7 cellular contexts compared by ENCODE assay signal in genomic region chr1:27436204-27437159, GRCh38. TPM values are rescaled to one million over a fixed set of nuclear protein-coding genes. Genes with fewer than 3 reads are reported as not detected.
DNase-seq lines count a peak whose midpoint lies in the region; ATAC-seq, FAIRE-seq and TF ChIP-seq lines count a peak whose summit lies in the region.

No MANE protein-coding gene starts in this region.

- no peaks in the 10 kb centered on the region for H3K27me3 ChIP-seq in mammary epithelial cell (ENCODE audit: insufficient read depth, low read length)
- no peaks in the 10 kb centered on the region for H3K27me3 ChIP-seq in lung (ENCODE audit: control insufficient read depth, insufficient read depth)
- no peaks in the 10 kb centered on the region for H3K27me3 ChIP-seq in upper lobe of left lung

- peaks cover 19% of the 10 kb centered on the region for H3K4me1 ChIP-seq in mammary epithelial cell (ENCODE audit: insufficient read depth, low read length)
- H3K4me1 ChIP-seq in lung (ENCODE audit: control insufficient read depth in 2 of 2, insufficient read depth in 2 of 2, low read length in 2 of 2): peaks cover 23 to 60% of the 10 kb centered on the region in 2 donors
- peaks cover 77 to 91% (median 80%) of the 10 kb centered on the region in 4 donors for H3K4me1 ChIP-seq in upper lobe of left lung

- dilution Hi-C loops in mammary epithelial cell (cut with HindIII; ENCODE audit: low sequenced_read_pairs): no loop called here

- H3K9ac ChIP-seq in mammary epithelial cell (ENCODE audit: insufficient read depth, low read length): no peak overlapping the region

- TF ChIP-seq POLR2A in GM12891 (IDR thresholded peaks at IDR 0.05; ENCODE audit: low read depth, low read length) (no peak), upper lobe of left lung (IDR thresholded peaks at IDR 0.05) (peak in 1 of 4 donors; percentile 71), GM12892 (IDR thresholded peaks at IDR 0.05; ENCODE audit: low read depth, low read length) (no peak)

- peaks cover 94% of the 10 kb centered on the region for H3K79me2 ChIP-seq in mammary epithelial cell (ENCODE audit: insufficient read depth, low read length)

- TF ChIP-seq EP300 in upper lobe of left lung (IDR thresholded peaks at IDR 0.05): peak in 1 of 4 donors; percentile 11

- DNase-seq in GM12891 (ENCODE audit: insufficient read length, low spot score): no peak
- DNase-seq in NCI-H748 treated with DMSO at 0.1 percent for 48 hours (lab: John Stamatoyannopoulos, UW): peak; percentile 23
- peak; percentile 66 for DNase-seq in mammary epithelial cell
- DNase-seq in lung (ENCODE audit: low spot score): no peak
- DNase-seq in upper lobe of left lung: peak in 1 of 2 donors; percentile 63
- no peak for DNase-seq in putamen (ENCODE audit: low spot score)
- DNase-seq in GM12892 (ENCODE audit: insufficient read length): no peak

- BruUV-seq in mammary epithelial cell (replicated peaks; lab: Mats Ljungman, UMichigan): no TSS peak

- H4K20me1 ChIP-seq in mammary epithelial cell (ENCODE audit: insufficient read depth, low read length): no peaks in the 10 kb centered on the region

- TF ChIP-seq CTCF in mammary epithelial cell (conservative IDR thresholded peaks at IDR 0.05 in 1 of 2, IDR thresholded peaks at IDR 0.05 in 1 of 2; ENCODE audit: extremely low read depth in 1 of 2, insufficient read depth in 1 of 2, low read depth in 1 of 2, low read length in 2 of 2) (no peak), lung (IDR thresholded peaks at IDR 0.05; ENCODE audit: control extremely low read depth, extremely low read depth) (no peak), upper lobe of left lung (IDR thresholded peaks at IDR 0.05) (no peak)

- peak overlapping the region; percentile 70 for H3K4me2 ChIP-seq in mammary epithelial cell (ENCODE audit: insufficient read depth, low read depth, low read length)

- H3K36me3 ChIP-seq in mammary epithelial cell (ENCODE audit: insufficient read depth, low read length): peaks cover 5% of the 10 kb centered on the region
- peaks cover 0 to 4% of the 10 kb centered on the region in 2 donors for H3K36me3 ChIP-seq in lung (ENCODE audit: control insufficient read depth in 2 of 2, insufficient read depth in 2 of 2, low read length in 2 of 2)
- H3K36me3 ChIP-seq in upper lobe of left lung: peaks cover 0 to 12% (median 4%) of the 10 kb centered on the region in 4 donors

- H2AFZ ChIP-seq in mammary epithelial cell (ENCODE audit: low read depth, low read length): no peak overlapping the region

- intact Hi-C loops in mammary epithelial cell (cut with micrococcal nuclease): loop anchor here (5.0 kb wide), 1 partner anchor 51 kb away; no protein-coding TSS in a partner anchor

- WGBS in mammary epithelial cell (ENCODE audit: low coverage, missing lambda C conversion rate): 83% methylated on average over 4 of the region's 5 CpGs
- 27 to 50% methylated on average over 5 of the region's 5 CpGs for WGBS in lung, 2 donors
- 23 to 29% methylated on average over 5 of the region's 5 CpGs for WGBS in upper lobe of left lung, 2 donors

- in situ Hi-C loops in mammary epithelial cell (cut with MboI; ENCODE audit: low sequenced_read_pairs in 2 of 2): no loop called here

- CTCF ChIA-PET in mammary epithelial cell (lab: Charles Lee; ENCODE audit: low non-redundant PET): interaction anchor here (0.5 kb wide), 1 partner anchor 166 kb away, joined by 3 read pairs; no protein-coding TSS in a partner anchor

- ATAC-seq in lung (ENCODE audit: insufficient read depth, low FRiP score): peak; percentile 74
- ATAC-seq in upper lobe of left lung (ENCODE audit: low FRiP score in 2 of 2): peak; percentile 89 to 92

- H3K4me3 ChIP-seq in mammary epithelial cell (replicated peaks in 1 of 3; ENCODE audit: insufficient read depth in 1 of 3, low read depth in 2 of 3, low read length in 3 of 3): no peak overlapping the region
- no peak overlapping the region for H3K4me3 ChIP-seq in lung
- peak overlapping the region in 1 of 4 donors; percentile 5 for H3K4me3 ChIP-seq in upper lobe of left lung

- H3K27ac ChIP-seq in mammary epithelial cell (ENCODE audit: insufficient read depth, low read depth, low read length) (peak overlapping the region; percentile 35), lung (ENCODE audit: low read depth in 1 of 2, low read length in 1 of 2) (peak overlapping the region; percentile 59 to 98), upper lobe of left lung (peak overlapping the region; percentile 77 to 91 (median 86))

- FAIRE-seq in GM12891 (lab: Jason Lieb, UNC) (peak; percentile 9), GM12892 (lab: Jason Lieb, UNC) (no peak)

- no peaks in the 10 kb centered on the region for H3K9me3 ChIP-seq in mammary epithelial cell (replicated peaks; ENCODE audit: insufficient read depth, low read length)
- no peaks in the 10 kb centered on the region for H3K9me3 ChIP-seq in lung (ENCODE audit: control insufficient read depth in 2 of 2, insufficient read depth in 1 of 2, low read length in 1 of 2)
- no peaks in the 10 kb centered on the region for H3K9me3 ChIP-seq in upper lobe of left lung

TF ChIP-seq in GM12891, 5 proteins besides CTCF, POLR2A, EP300 and RAD21:
- TF ChIP-seq SPI1 (IDR thresholded peaks at IDR 0.05; ENCODE audit: low read depth, low read length) (peak; percentile 50), TAF1 (IDR thresholded peaks at IDR 0.05; ENCODE audit: low read depth, low read length) (no peak)

RNA-seq across cellular contexts. Expression of gene GPR3, which starts 44.1 kb away (rescaled TPM):
- polyA plus RNA-seq in GM12891 (2012; ENCODE audit: low read depth, missing spikeins): 0.64 TPM
- total RNA-seq in mammary epithelial cell (1 to 10 TPM in 1 of 2 donors, under 1 TPM in 1; 0.50 to 2.3 TPM), lung (under 1 TPM; 0.51 to 0.58 TPM), upper lobe of left lung (1 to 10 TPM in 2 of 6 donors, under 1 TPM in 3, not detected in 1; 0.39 to 1.6 (median 0.76) TPM)
- polyA plus RNA-seq in mammary epithelial cell (3.1 TPM), lung (1 to 10 TPM; 1.3 to 1.8 TPM)
- not detected for polyA minus RNA-seq in mammary epithelial cell
- polyA plus RNA-seq in GM12892 (2012; ENCODE audit: missing spikeins): 0.42 TPM

RNA-seq across cellular contexts. Expression of gene CD164L2, which starts 53.3 kb away (rescaled TPM):
- 0.12 TPM for polyA plus RNA-seq in GM12891 (2012; ENCODE audit: low read depth, missing spikeins)
- total RNA-seq in mammary epithelial cell (1 to 10 TPM; 1.7 to 2.7 TPM), lung (10 to 100 TPM in 1 of 2 donors, 1 to 10 TPM in 1; 6.3 to 19.8 TPM), upper lobe of left lung (10 to 100 TPM in 1 of 6 donors, 1 to 10 TPM in 5; 2.3 to 12.3 (median 5.5) TPM)
- polyA plus RNA-seq in mammary epithelial cell (1.4 TPM), lung (10 to 100 TPM in 1 of 2 donors, 1 to 10 TPM in 1; 6.8 to 11.0 TPM)
- 8.2 TPM for polyA minus RNA-seq in mammary epithelial cell
- 0.17 TPM for polyA plus RNA-seq in GM12892 (2012; ENCODE audit: missing spikeins)

RNA-seq across cellular contexts. Expression of gene WASF2, which starts 53.5 kb away (rescaled TPM):
- polyA plus RNA-seq in GM12891 (2012; ENCODE audit: low read depth, missing spikeins): 54.8 TPM
- total RNA-seq in mammary epithelial cell (100 to 1,000 TPM in 1 of 2 donors, 10 to 100 TPM in 1; 32.2 to 138 TPM), lung (100 to 1,000 TPM in 1 of 2 donors, 10 to 100 TPM in 1; 47.9 to 136 TPM), upper lobe of left lung (100 to 1,000 TPM in 2 of 6 donors, 10 to 100 TPM in 4; 53.4 to 158 (median 62.2) TPM)
- polyA plus RNA-seq in mammary epithelial cell (58.1 TPM), lung (10 to 100 TPM; 27.3 to 51.0 TPM)
- polyA minus RNA-seq in mammary epithelial cell: 246 TPM
- 50.0 TPM for polyA plus RNA-seq in GM12892 (2012; ENCODE audit: missing spikeins)

Comparison
In these comparisons a context has a peak if more than half of its experiments do, and no peak if none do; other contexts are left out.
1. DNase-seq: peak in NCI-H748 treated with DMSO at 0.1 percent for 48 hours (single experiment) and mammary epithelial cell (single experiment); none in GM12891 (single experiment), lung (single experiment), putamen (single experiment) and GM12892 (single experiment).
2. H3K27ac ChIP-seq: peak in every context shown above with its lines; median percentile 86 in upper lobe of left lung; 78 in lung; 35 in mammary epithelial cell.